11 cellular contexts compared by ENCODE assay signal in genomic region chr5:122985954-122986721, GRCh38. TPM values are rescaled to one million over a fixed set of nuclear protein-coding genes. Genes with fewer than 3 reads are reported as not detected.
A peak's percentile ranks its signal among the peaks of the same experiment; 100 is the strongest.
DNase-seq lines count a peak whose midpoint lies in the region; ATAC-seq, FAIRE-seq and TF ChIP-seq lines count a peak whose summit lies in the region.
"Had no signal": no experiment of that assay in that cellular context is flagged by ENCODE, and none has a peak within 500 bp of the region (broad histone marks: within the 10 kb centered on the region; RNA-seq: fewer than 3 reads in every experiment).

No MANE protein-coding gene starts in this region.

- no peak overlapping the region for H3K9ac ChIP-seq in GM12878 (ENCODE audit: control insufficient read depth, insufficient read depth, low read length)
- no peak overlapping the region for H3K9ac ChIP-seq in colonic mucosa (ENCODE audit: low read depth in 2 of 2, low read length in 2 of 2)

- SMC1A ChIA-PET in GM12878 (lab: Charles Lee; ENCODE audit: uncharacterized antibody, unreplicated experiment), result interaction anchor here (1.0 kb wide), 1 partner anchor 18 kb away, joined by 4 read pairs; no protein-coding TSS in a partner anchor

- H3K4me3 ChIP-seq in GM12878 (no peak overlapping the region), colonic mucosa (no peak overlapping the region), upper lobe of right lung (no peak overlapping the region)
- H3K4me3 ChIP-seq: gastroesophageal sphincter, lung had no signal

- peak; percentile 76 for FAIRE-seq in GM12878 (lab: Jason Lieb, UNC)

- H4K20me1 ChIP-seq in GM12878 (ENCODE audit: control insufficient read depth, insufficient read depth), result no peaks in the 10 kb centered on the region

- no peak for TF ChIP-seq EP300 in GM12878 (IDR thresholded peaks at IDR 0.05; ENCODE audit: borderline replicate concordance in 1 of 2, control insufficient read depth in 1 of 2, low read depth in 2 of 2, low read length in 2 of 2)

- H2AFZ ChIP-seq in GM12878 (ENCODE audit: control insufficient read depth, low read depth, low read length), result no peak overlapping the region

- peak; percentile 93 for ATAC-seq in GM19023 (IDR thresholded peaks at IDR 0.05; ENCODE audit: unreplicated experiment)
- ATAC-seq in GM21723 (IDR thresholded peaks at IDR 0.05; ENCODE audit: unreplicated experiment), result peak; percentile 98
- ATAC-seq in HG03175 (IDR thresholded peaks at IDR 0.05; ENCODE audit: unreplicated experiment), result peak; percentile 87
- peak; percentile 96 for ATAC-seq in GM12878
- no peak for ATAC-seq in foreskin keratinocyte
- no peak for ATAC-seq in upper lobe of right lung
- ATAC-seq: gastroesophageal sphincter had no signal

- H3K4me2 ChIP-seq in GM12878 (ENCODE audit: control insufficient read depth, insufficient read depth), result peak overlapping the region; percentile 40

- no peak for TF ChIP-seq RAD21 in GM12878 (IDR thresholded peaks at IDR 0.05; ENCODE audit: insufficient read depth, low read depth, low read length)

- CTCF ChIA-PET in GM12878 (lab: Yijun Ruan, JAX), result interaction anchor here (0.9 kb wide), 1 partner anchor 141 kb away, joined by 3 read pairs; the partner anchor contains the start of gene SNX24

- no TSS peak for BruUV-seq in GM12878 (replicated peaks; lab: Mats Ljungman, UMichigan)

- 0% methylated on average over 2 of the region's 2 CpGs for WGBS in GM12878 (ENCODE audit: insufficient coverage, insufficient replicate concordance, low lambda C conversion rate, missing lambda C conversion rate)

- H3K4me1 ChIP-seq in GM12878 (ENCODE audit: control insufficient read depth, insufficient read depth, low read length) (peaks cover 20% of the 10 kb centered on the region), colonic mucosa (no peaks in the 10 kb centered on the region), foreskin keratinocyte (no peaks in the 10 kb centered on the region), upper lobe of right lung (no peaks in the 10 kb centered on the region)
- H3K4me1 ChIP-seq: gastroesophageal sphincter had no signal

- RAD21 ChIA-PET in GM12878 (lab: Charles Lee; ENCODE audit: unreplicated experiment), result no interaction called here

- H3K36me3 ChIP-seq in GM12878 (ENCODE audit: control insufficient read depth in 2 of 2, insufficient read depth in 2 of 2, low read length in 1 of 2), result no peaks in the 10 kb centered on the region
- no peaks in the 10 kb centered on the region for H3K36me3 ChIP-seq in colonic mucosa
- no peaks in the 10 kb centered on the region for H3K36me3 ChIP-seq in upper lobe of right lung
- H3K36me3 ChIP-seq: gastroesophageal sphincter had no signal

- H3K27me3 ChIP-seq in GM12878 (replicated peaks in 1 of 2; ENCODE audit: control insufficient read depth in 2 of 2, insufficient read depth in 2 of 2, low read length in 1 of 2), result no peaks in the 10 kb centered on the region
- no peaks in the 10 kb centered on the region for H3K27me3 ChIP-seq in colonic mucosa
- no peaks in the 10 kb centered on the region for H3K27me3 ChIP-seq in foreskin keratinocyte
- H3K27me3 ChIP-seq in upper lobe of right lung, result no peaks in the 10 kb centered on the region
- H3K27me3 ChIP-seq: gastroesophageal sphincter had no signal

- TF ChIP-seq CTCF in GM12878 (IDR thresholded peaks at IDR 0.05 in 2 of 3, conservative IDR thresholded peaks at IDR 0.05 in 1 of 3; ENCODE audit: control insufficient read depth in 2 of 3, extremely low read depth in 1 of 3, insufficient read depth in 1 of 3, low read depth in 3 of 3, low read length in 3 of 3) (no peak), colonic mucosa (IDR thresholded peaks at IDR 0.05) (no peak), foreskin keratinocyte (conservative IDR thresholded peaks at IDR 0.05) (no peak), upper lobe of right lung (IDR thresholded peaks at IDR 0.05) (no peak)

- no peaks in the 10 kb centered on the region for H3K9me3 ChIP-seq in GM12878 (replicated peaks; ENCODE audit: control insufficient read depth, insufficient read depth, low read length)
- H3K9me3 ChIP-seq in colonic mucosa, result no peaks in the 10 kb centered on the region
- no peaks in the 10 kb centered on the region for H3K9me3 ChIP-seq in upper lobe of right lung
- H3K9me3 ChIP-seq: gastroesophageal sphincter had no signal

- H3K79me2 ChIP-seq in GM12878 (ENCODE audit: control insufficient read depth, insufficient read depth, low read length), result no peaks in the 10 kb centered on the region

- no peak for TF ChIP-seq POLR2A in GM12878 (IDR thresholded peaks at IDR 0.05; ENCODE audit: low read depth, low read length)

- intact Hi-C loops in GM12878 (cut with micrococcal nuclease; ENCODE audit: unreplicated experiment) (no loop called here), colonic mucosa (cut with DNase I) (no loop called here), upper lobe of right lung (cut with DNase I) (no loop called here)

- DNase-seq in GM12878 (ENCODE audit: low read depth, low spot score), result peak; percentile 60
- no peak for DNase-seq in colonic mucosa
- no peak for DNase-seq in NCI-H69 (lab: John Stamatoyannopoulos, UW)
- no peak for DNase-seq in foreskin keratinocyte
- no peak for DNase-seq in upper lobe of right lung
- DNase-seq: H7 had no signal

- in situ Hi-C loops in GM12878 (cut with MboI), result no loop called here

- peak overlapping the region; percentile 20; the same call in 1 of the 2 replicates for H3K27ac ChIP-seq in GM12878 (ENCODE audit: control insufficient read depth, insufficient read depth)
- no peak overlapping the region for H3K27ac ChIP-seq in colonic mucosa
- H3K27ac ChIP-seq in foreskin keratinocyte, result no peak overlapping the region
- H3K27ac ChIP-seq in upper lobe of right lung, result no peak overlapping the region
- H3K27ac ChIP-seq: gastroesophageal sphincter had no signal

- POLR2A ChIA-PET in GM12878 (lab: Charles Lee), result interaction anchor here (0.6 kb wide), 1 partner anchor 124 kb away, joined by 5 read pairs; no protein-coding TSS in a partner anchor

TF ChIP-seq in GM12878, 131 proteins besides CTCF, POLR2A, EP300 and RAD21 (continues in another document):
- TF ChIP-seq, protein P1, sequence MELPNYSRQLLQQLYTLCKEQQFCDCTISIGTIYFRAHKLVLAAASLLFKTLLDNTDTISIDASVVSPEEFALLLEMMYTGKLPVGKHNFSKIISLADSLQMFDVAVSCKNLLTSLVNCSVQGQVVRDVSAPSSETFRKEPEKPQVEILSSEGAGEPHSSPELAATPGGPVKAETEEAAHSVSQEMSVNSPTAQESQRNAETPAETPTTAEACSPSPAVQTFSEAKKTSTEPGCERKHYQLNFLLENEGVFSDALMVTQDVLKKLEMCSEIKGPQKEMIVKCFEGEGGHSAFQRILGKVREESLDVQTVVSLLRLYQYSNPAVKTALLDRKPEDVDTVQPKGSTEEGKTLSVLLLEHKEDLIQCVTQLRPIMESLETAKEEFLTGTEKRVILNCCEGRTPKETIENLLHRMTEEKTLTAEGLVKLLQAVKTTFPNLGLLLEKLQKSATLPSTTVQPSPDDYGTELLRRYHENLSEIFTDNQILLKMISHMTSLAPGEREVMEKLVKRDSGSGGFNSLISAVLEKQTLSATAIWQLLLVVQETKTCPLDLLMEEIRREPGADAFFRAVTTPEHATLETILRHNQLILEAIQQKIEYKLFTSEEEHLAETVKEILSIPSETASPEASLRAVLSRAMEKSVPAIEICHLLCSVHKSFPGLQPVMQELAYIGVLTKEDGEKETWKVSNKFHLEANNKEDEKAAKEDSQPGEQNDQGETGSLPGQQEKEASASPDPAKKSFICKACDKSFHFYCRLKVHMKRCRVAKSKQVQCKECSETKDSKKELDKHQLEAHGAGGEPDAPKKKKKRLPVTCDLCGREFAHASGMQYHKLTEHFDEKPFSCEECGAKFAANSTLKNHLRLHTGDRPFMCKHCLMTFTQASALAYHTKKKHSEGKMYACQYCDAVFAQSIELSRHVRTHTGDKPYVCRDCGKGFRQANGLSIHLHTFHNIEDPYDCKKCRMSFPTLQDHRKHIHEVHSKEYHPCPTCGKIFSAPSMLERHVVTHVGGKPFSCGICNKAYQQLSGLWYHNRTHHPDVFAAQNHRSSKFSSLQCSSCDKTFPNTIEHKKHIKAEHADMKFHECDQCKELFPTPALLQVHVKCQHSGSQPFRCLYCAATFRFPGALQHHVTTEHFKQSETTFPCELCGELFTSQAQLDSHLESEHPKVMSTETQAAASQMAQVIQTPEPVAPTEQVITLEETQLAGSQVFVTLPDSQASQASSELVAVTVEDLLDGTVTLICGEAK (IDR thresholded peaks at IDR 0.05; ENCODE audit: borderline replicate concordance), result no peak
- no peak for TF ChIP-seq RELB (IDR thresholded peaks at IDR 0.05; ENCODE audit: low read depth)

RNA-seq across cellular contexts. Expression of gene PPIC, which starts 50.4 kb away (rescaled TPM):
- not detected in 2 replicates for total RNA-seq in GM12878 (2013; cell fraction: nucleolus; rRNA removed)
- total RNA-seq in GM12878 (2014; rRNA removed) (not detected in 2 replicates), GM12878 (2014; rRNA removed; fragmentation: Illumina TruSeq; extraction: Trizol) (not detected in 2 replicates), GM12878 (2021) (0.21 TPM in 1 of 2 replicates, not detected in the other), colonic mucosa (10 to 100 TPM; 33.7 to 84.8 TPM), foreskin keratinocyte (25.9 and 29.0 TPM in 2 replicates), upper lobe of right lung (43.0 TPM)
- not detected for polyA plus RNA-seq in GM12878 (2011; ENCODE audit: low read depth)
- polyA plus RNA-seq in GM12878 (2011; rRNA removed) (not detected in 2 replicates), GM12878 (2014; fragmentation: Illumina TruSeq; extraction: Trizol) (not detected in 2 replicates), GM12878 (2014; fragmentation: Nextera tagmentation; extraction: Ambion mirVana) (not detected), GM12878 (2014; rRNA removed) (not detected in 2 replicates), GM12878 (2016; fragmentation: Nextera tagmentation; extraction: Ambion mirVana) (under 1 TPM in 1 of 2 experiments, not detected in 1; 0.12 TPM), foreskin keratinocyte (28.2 and 30.0 TPM in 2 replicates)
- not detected in 2 replicates for polyA plus RNA-seq in GM12878 (2011; cell fraction: cytosol; rRNA removed)
- not detected in 2 replicates for polyA plus RNA-seq in GM12878 (2011; cell fraction: nucleus; rRNA removed)
- polyA plus RNA-seq in GM12878 (2012), result 0.08 TPM in 1 of 2 replicates, not detected in the other
- polyA minus RNA-seq in GM12878 (2011; rRNA and poly(A)+ RNA removed), result not detected in 2 replicates
- not detected in 2 replicates for polyA minus RNA-seq in GM12878 (2011; cell fraction: cytosol; rRNA and poly(A)+ RNA removed)
- not detected in 2 replicates for polyA minus RNA-seq in GM12878 (2011; cell fraction: nucleus; rRNA and poly(A)+ RNA removed)

Comparison
In these comparisons a context has a peak if more than half of its experiments do, and no peak if none do; other contexts are left out.
1. ATAC-seq: peak in GM19023 (single experiment), GM21723 (single experiment), HG03175 (single experiment) and GM12878 (single experiment); none in foreskin keratinocyte (single experiment) and upper lobe of right lung (single experiment).
2. RNA of gene PPIC, which starts 50.4 kb away (total RNA-seq): 33.7 to 84.8 TPM in colonic mucosa, 43.0 TPM in upper lobe of right lung (single experiment) and 25.9 to 29.0 TPM in foreskin keratinocyte; 0.21 TPM in GM12878; every median in the first group is over 10 times any median in the second.